In genomic region chr6:156430361-156430760, GRCh38 we compare ENCODE assay signal across 9 cellular contexts.
"Had no signal": no experiment of that assay in that cellular context is flagged by ENCODE, and none has a peak within 500 bp of the region (broad histone marks: within the 10 kb centered on the region; RNA-seq: fewer than 3 reads in every experiment).

No MANE protein-coding gene starts in this region.

- H3K4me1 ChIP-seq: HAP-1 had no signal

- H3K27ac ChIP-seq: GM23248 had no signal

- ATAC-seq: GM23338, HCT116 had no signal

- H3K4me3 ChIP-seq: GM23248, GM23338, HAP-1 had no signal

- H3K36me3 ChIP-seq: HAP-1 had no signal

- DNase-seq: GM23248, GOT3, H7, H9, HCEC 1CT, HFFc6 had no signal

- H3K9me3 ChIP-seq: HAP-1 had no signal
